36 cellular contexts compared by ENCODE assay signal in the genomic region with DNA sequence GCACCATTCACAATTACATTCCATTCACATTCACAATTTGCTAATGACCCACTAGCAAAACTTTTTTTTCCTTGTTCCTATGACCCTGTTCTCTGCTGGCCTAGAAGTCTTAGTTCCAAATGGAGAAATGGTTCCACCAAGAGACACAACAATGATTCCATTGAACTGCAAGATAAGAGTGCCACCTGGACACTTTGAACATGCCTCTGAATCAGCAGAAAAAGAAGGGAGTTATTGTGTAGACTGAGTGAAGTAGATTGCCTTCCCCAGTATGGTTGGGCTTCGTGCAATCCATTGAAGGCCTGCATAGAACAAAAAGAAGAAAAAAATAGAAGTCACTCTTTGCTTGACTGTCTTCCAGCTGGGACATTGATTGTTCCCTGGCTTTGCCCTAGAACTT.
"Had no signal": no experiment of that assay in that cellular context is flagged by ENCODE, and none has a peak within 500 bp of the region (broad histone marks: within the 10 kb centered on the region; RNA-seq: fewer than 3 reads in every experiment).

No MANE protein-coding gene starts in this region.

- H3K36me3 ChIP-seq: MG63 had no signal

- H3K27me3 ChIP-seq: MG63 had no signal

- DNase-seq: Kasumi-1, MG63, MM.1S, MV-4-11, NCI-H1048, NCI-H1092, NCI-H1092 treated with DMSO at 0.1 percent for 48 hours, NCI-H1105, NCI-H1105 treated with DMSO at 0.1 percent for 48 hours, NCI-H1417, NCI-H1417 treated with DMSO at 0.1 percent for 48 hours, NCI-H1436, NCI-H1436 treated with DMSO at 0.1 percent for 48 hours, NCI-H146, NCI-H1694, NCI-H1694 treated with DMSO at 0.1 percent for 48 hours, NCI-H187, NCI-H187 treated with DMSO at 0.1 percent for 48 hours, NCI-H1930, NCI-H2029, NCI-H2029 treated with DMSO at 0.1 percent for 48 hours, NCI-H2081, NCI-H2081 treated with DMSO at 0.1 percent for 48 hours, NCI-H2107, NCI-H2171, NCI-H2171 treated with DMSO at 0.1 percent for 48 hours, NCI-H2227 treated with DMSO at 0.1 percent for 48 hours, NCI-H226, NCI-H345, NCI-H446, NCI-H446 treated with DMSO at 0.1 percent for 48 hours, NCI-H510A, NCI-H510A treated with DMSO at 0.1 percent for 48 hours, NCI-H524, NCI-H524 treated with DMSO at 0.1 percent for 48 hours, NCI-H526 had no signal

- H3K4me3 ChIP-seq: MG63 had no signal
